1 cellular context compared by ENCODE assay signal in genomic region chr16:1093284-1094123, GRCh38.
TF ChIP-seq lines count a peak whose summit lies in the region.

No MANE protein-coding gene starts in this region.

TF ChIP-seq in HepG2, 621 proteins besides CTCF, POLR2A, EP300 and RAD21 (continues in another document):
- TF ChIP-seq SALL2 (CRISPR knock-in tag; IDR thresholded peaks at IDR 0.05), result no peak
- no peak for TF ChIP-seq GZF1 (CRISPR knock-in tag; IDR thresholded peaks at IDR 0.05)
- TF ChIP-seq SNAPC2 (CRISPR knock-in tag; IDR thresholded peaks at IDR 0.05), result no peak
- TF ChIP-seq ZNF468 (CRISPR knock-in tag; IDR thresholded peaks at IDR 0.05), result no peak
- no peak for TF ChIP-seq PRPF4 (IDR thresholded peaks at IDR 0.05; ENCODE audit: low read depth, low read length, poor library complexity, severe bottlenecking)
- TF ChIP-seq, protein P1, sequence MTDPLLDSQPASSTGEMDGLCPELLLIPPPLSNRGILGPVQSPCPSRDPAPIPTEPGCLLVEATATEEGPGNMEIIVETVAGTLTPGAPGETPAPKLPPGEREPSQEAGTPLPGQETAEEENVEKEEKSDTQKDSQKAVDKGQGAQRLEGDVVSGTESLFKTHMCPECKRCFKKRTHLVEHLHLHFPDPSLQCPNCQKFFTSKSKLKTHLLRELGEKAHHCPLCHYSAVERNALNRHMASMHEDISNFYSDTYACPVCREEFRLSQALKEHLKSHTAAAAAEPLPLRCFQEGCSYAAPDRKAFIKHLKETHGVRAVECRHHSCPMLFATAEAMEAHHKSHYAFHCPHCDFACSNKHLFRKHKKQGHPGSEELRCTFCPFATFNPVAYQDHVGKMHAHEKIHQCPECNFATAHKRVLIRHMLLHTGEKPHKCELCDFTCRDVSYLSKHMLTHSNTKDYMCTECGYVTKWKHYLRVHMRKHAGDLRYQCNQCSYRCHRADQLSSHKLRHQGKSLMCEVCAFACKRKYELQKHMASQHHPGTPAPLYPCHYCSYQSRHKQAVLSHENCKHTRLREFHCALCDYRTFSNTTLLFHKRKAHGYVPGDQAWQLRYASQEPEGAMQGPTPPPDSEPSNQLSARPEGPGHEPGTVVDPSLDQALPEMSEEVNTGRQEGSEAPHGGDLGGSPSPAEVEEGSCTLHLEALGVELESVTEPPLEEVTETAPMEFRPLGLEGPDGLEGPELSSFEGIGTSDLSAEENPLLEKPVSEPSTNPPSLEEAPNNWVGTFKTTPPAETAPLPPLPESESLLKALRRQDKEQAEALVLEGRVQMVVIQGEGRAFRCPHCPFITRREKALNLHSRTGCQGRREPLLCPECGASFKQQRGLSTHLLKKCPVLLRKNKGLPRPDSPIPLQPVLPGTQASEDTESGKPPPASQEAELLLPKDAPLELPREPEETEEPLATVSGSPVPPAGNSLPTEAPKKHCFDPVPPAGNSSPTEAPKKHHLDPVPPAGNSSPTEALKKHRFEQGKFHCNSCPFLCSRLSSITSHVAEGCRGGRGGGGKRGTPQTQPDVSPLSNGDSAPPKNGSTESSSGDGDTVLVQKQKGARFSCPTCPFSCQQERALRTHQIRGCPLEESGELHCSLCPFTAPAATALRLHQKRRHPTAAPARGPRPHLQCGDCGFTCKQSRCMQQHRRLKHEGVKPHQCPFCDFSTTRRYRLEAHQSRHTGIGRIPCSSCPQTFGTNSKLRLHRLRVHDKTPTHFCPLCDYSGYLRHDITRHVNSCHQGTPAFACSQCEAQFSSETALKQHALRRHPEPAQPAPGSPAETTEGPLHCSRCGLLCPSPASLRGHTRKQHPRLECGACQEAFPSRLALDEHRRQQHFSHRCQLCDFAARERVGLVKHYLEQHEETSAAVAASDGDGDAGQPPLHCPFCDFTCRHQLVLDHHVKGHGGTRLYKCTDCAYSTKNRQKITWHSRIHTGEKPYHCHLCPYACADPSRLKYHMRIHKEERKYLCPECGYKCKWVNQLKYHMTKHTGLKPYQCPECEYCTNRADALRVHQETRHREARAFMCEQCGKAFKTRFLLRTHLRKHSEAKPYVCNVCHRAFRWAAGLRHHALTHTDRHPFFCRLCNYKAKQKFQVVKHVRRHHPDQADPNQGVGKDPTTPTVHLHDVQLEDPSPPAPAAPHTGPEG (CRISPR knock-in tag; IDR thresholded peaks at IDR 0.05), result peak; percentile 78; the same call in 1 of the 2 replicates
- TF ChIP-seq ZNF589 (CRISPR knock-in tag; conservative IDR thresholded peaks at IDR 0.05), result no peak
- no peak for TF ChIP-seq ZBTB46 (CRISPR knock-in tag; IDR thresholded peaks at IDR 0.05; ENCODE audit: borderline replicate concordance)
- peak; percentile 28 for TF ChIP-seq JARID2 (CRISPR knock-in tag; IDR thresholded peaks at IDR 0.05; ENCODE audit: insufficient replicate concordance)
- TF ChIP-seq MAZ (IDR thresholded peaks at IDR 0.05; ENCODE audit: borderline replicate concordance, low read depth, low read length), result no peak
- no peak for TF ChIP-seq MAZ (CRISPR knock-in tag; IDR thresholded peaks at IDR 0.05; ENCODE audit: low read depth)
- TF ChIP-seq ZNF432 (CRISPR knock-in tag; IDR thresholded peaks at IDR 0.05; ENCODE audit: borderline replicate concordance), result no peak
- no peak for TF ChIP-seq MTA1 (CRISPR knock-in tag; IDR thresholded peaks at IDR 0.05; ENCODE audit: borderline replicate concordance)
- TF ChIP-seq THAP9 (CRISPR knock-in tag; IDR thresholded peaks at IDR 0.05; ENCODE audit: borderline replicate concordance), result no peak
- no peak for TF ChIP-seq ZNF501 (CRISPR knock-in tag; IDR thresholded peaks at IDR 0.05)
- TF ChIP-seq NCOA1 (CRISPR knock-in tag; IDR thresholded peaks at IDR 0.05), result no peak
- TF ChIP-seq HDAC2 (CRISPR knock-in tag; IDR thresholded peaks at IDR 0.05), result peak; percentile 33; the same call in 1 of the 2 replicates
- TF ChIP-seq, protein P2, sequence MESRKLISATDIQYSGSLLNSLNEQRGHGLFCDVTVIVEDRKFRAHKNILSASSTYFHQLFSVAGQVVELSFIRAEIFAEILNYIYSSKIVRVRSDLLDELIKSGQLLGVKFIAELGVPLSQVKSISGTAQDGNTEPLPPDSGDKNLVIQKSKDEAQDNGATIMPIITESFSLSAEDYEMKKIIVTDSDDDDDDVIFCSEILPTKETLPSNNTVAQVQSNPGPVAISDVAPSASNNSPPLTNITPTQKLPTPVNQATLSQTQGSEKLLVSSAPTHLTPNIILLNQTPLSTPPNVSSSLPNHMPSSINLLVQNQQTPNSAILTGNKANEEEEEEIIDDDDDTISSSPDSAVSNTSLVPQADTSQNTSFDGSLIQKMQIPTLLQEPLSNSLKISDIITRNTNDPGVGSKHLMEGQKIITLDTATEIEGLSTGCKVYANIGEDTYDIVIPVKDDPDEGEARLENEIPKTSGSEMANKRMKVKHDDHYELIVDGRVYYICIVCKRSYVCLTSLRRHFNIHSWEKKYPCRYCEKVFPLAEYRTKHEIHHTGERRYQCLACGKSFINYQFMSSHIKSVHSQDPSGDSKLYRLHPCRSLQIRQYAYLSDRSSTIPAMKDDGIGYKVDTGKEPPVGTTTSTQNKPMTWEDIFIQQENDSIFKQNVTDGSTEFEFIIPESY (CRISPR knock-in tag; IDR thresholded peaks at IDR 0.05), result peak; percentile 88
- TF ChIP-seq ERF (CRISPR knock-in tag; IDR thresholded peaks at IDR 0.05), result no peak
- no peak for TF ChIP-seq ZFP62 (CRISPR knock-in tag; IDR thresholded peaks at IDR 0.05)
- TF ChIP-seq CHCHD3 (CRISPR knock-in tag; IDR thresholded peaks at IDR 0.05), result no peak
- no peak for TF ChIP-seq ZMYM3 (CRISPR knock-in tag; IDR thresholded peaks at IDR 0.05)
- no peak for TF ChIP-seq ZNF260 (CRISPR knock-in tag; IDR thresholded peaks at IDR 0.05; ENCODE audit: borderline replicate concordance, low read depth)
- TF ChIP-seq PHB2 (IDR thresholded peaks at IDR 0.05; ENCODE audit: partially characterized antibody), result no peak
- no peak for TF ChIP-seq ZBTB21 (CRISPR knock-in tag; IDR thresholded peaks at IDR 0.05)
- TF ChIP-seq HCFC1 (IDR thresholded peaks at IDR 0.05; ENCODE audit: low read depth, low read length), result no peak
- TF ChIP-seq TGIF2 (CRISPR knock-in tag; IDR thresholded peaks at IDR 0.05), result peak; percentile 40; the same call in 1 of the 2 replicates
- 0 out of 2 replicates have a peak, but pooled peaks have one; percentile 15 for TF ChIP-seq ZNF143 (CRISPR knock-in tag; IDR thresholded peaks at IDR 0.05)
- TF ChIP-seq ZNF343 (CRISPR knock-in tag; IDR thresholded peaks at IDR 0.05), result no peak
- TF ChIP-seq ZNF3 (CRISPR knock-in tag; IDR thresholded peaks at IDR 0.05), result no peak
- no peak for TF ChIP-seq GLI4 (CRISPR knock-in tag; IDR thresholded peaks at IDR 0.05; ENCODE audit: borderline replicate concordance)
- no peak for TF ChIP-seq ZNF850 (CRISPR knock-in tag; conservative IDR thresholded peaks at IDR 0.05)
- TF ChIP-seq POGZ (CRISPR knock-in tag; IDR thresholded peaks at IDR 0.05), result no peak
- TF ChIP-seq ZNF160 (CRISPR knock-in tag; IDR thresholded peaks at IDR 0.05), result no peak
- TF ChIP-seq ISL2 (CRISPR knock-in tag; IDR thresholded peaks at IDR 0.05), result no peak
- TF ChIP-seq, protein P3, sequence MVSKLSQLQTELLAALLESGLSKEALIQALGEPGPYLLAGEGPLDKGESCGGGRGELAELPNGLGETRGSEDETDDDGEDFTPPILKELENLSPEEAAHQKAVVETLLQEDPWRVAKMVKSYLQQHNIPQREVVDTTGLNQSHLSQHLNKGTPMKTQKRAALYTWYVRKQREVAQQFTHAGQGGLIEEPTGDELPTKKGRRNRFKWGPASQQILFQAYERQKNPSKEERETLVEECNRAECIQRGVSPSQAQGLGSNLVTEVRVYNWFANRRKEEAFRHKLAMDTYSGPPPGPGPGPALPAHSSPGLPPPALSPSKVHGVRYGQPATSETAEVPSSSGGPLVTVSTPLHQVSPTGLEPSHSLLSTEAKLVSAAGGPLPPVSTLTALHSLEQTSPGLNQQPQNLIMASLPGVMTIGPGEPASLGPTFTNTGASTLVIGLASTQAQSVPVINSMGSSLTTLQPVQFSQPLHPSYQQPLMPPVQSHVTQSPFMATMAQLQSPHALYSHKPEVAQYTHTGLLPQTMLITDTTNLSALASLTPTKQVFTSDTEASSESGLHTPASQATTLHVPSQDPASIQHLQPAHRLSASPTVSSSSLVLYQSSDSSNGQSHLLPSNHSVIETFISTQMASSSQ (IDR thresholded peaks at IDR 0.05; ENCODE audit: low read depth), result no peak
- TF ChIP-seq, protein P3 (CRISPR knock-in tag; IDR thresholded peaks at IDR 0.05; ENCODE audit: borderline replicate concordance), result no peak
- peak; percentile 54; the same call in 1 of the 2 replicates for TF ChIP-seq GABPB1 (CRISPR knock-in tag; IDR thresholded peaks at IDR 0.05)
- TF ChIP-seq ZNF781 (CRISPR knock-in tag; IDR thresholded peaks at IDR 0.05; ENCODE audit: borderline replicate concordance, not compliant biosample characterization), result no peak
- TF ChIP-seq, protein P4, sequence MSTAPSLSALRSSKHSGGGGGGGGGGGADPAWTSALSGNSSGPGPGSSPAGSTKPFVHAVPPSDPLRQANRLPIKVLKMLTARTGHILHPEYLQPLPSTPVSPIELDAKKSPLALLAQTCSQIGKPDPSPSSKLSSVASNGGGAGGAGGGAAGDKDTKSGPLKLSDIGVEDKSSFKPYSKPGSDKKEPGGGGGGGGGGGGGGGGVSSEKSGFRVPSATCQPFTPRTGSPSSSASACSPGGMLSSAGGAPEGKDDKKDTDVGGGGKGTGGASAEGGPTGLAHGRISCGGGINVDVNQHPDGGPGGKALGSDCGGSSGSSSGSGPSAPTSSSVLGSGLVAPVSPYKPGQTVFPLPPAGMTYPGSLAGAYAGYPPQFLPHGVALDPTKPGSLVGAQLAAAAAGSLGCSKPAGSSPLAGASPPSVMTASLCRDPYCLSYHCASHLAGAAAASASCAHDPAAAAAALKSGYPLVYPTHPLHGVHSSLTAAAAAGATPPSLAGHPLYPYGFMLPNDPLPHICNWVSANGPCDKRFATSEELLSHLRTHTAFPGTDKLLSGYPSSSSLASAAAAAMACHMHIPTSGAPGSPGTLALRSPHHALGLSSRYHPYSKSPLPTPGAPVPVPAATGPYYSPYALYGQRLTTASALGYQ (CRISPR knock-in tag; IDR thresholded peaks at IDR 0.05), result no peak
- TF ChIP-seq SIX1 (CRISPR knock-in tag; IDR thresholded peaks at IDR 0.05; ENCODE audit: borderline replicate concordance), result no peak
- TF ChIP-seq, protein P5, sequence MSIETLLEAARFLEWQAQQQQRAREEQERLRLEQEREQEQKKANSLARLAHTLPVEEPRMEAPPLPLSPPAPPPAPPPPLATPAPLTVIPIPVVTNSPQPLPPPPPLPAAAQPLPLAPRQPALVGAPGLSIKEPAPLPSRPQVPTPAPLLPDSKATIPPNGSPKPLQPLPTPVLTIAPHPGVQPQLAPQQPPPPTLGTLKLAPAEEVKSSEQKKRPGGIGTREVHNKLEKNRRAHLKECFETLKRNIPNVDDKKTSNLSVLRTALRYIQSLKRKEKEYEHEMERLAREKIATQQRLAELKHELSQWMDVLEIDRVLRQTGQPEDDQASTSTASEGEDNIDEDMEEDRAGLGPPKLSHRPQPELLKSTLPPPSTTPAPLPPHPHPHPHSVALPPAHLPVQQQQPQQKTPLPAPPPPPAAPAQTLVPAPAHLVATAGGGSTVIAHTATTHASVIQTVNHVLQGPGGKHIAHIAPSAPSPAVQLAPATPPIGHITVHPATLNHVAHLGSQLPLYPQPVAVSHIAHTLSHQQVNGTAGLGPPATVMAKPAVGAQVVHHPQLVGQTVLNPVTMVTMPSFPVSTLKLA (IDR thresholded peaks at IDR 0.05), result no peak
- 0 out of 2 replicates have a peak, but pooled peaks have one; percentile 43 for TF ChIP-seq EED (CRISPR knock-in tag; IDR thresholded peaks at IDR 0.05)
- TF ChIP-seq, protein P6, sequence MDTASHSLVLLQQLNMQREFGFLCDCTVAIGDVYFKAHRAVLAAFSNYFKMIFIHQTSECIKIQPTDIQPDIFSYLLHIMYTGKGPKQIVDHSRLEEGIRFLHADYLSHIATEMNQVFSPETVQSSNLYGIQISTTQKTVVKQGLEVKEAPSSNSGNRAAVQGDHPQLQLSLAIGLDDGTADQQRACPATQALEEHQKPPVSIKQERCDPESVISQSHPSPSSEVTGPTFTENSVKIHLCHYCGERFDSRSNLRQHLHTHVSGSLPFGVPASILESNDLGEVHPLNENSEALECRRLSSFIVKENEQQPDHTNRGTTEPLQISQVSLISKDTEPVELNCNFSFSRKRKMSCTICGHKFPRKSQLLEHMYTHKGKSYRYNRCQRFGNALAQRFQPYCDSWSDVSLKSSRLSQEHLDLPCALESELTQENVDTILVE (CRISPR knock-in tag; IDR thresholded peaks at IDR 0.05), result no peak
